Comparison of ENCODE assay signal across 1 cellular context in genomic region chr3:160399347-160400047, GRCh38.
TF ChIP-seq lines count a peak whose summit lies in the region.

Gene SMC4 (plus strand): TSS chr3:160399650. CDS start chr3:160400827, 1,177 bp downstream.

TF ChIP-seq in K562, 482 proteins besides CTCF, POLR2A, EP300 and RAD21 (continued from another document and continues in another):
- TF ChIP-seq PRDM10 (IDR thresholded peaks at IDR 0.05; ENCODE audit: partially characterized antibody) (no peak), RBM14 (IDR thresholded peaks at IDR 0.05; ENCODE audit: borderline replicate concordance, insufficient read depth, low read depth, low read length) (no peak), THRAP3 (IDR thresholded peaks at IDR 0.05; ENCODE audit: borderline replicate concordance) (no peak), ETV1 (tag; conservative IDR thresholded peaks at IDR 0.05; ENCODE audit: low read depth) (peak; percentile 58), ZNF609 (CRISPR knock-in tag; IDR thresholded peaks at IDR 0.05; ENCODE audit: borderline replicate concordance) (no peak), POLR2AphosphoS5 (IDR thresholded peaks at IDR 0.05; ENCODE audit: control insufficient read depth, insufficient read depth, low read depth, low read length) (peak; percentile 88), ZNF3 (CRISPR knock-in tag; IDR thresholded peaks at IDR 0.05) (no peak), MLLT1 (IDR thresholded peaks at IDR 0.05) (peak; percentile 33 to 85; a peak in 3 of 4 replicates), ZC3H8 (IDR thresholded peaks at IDR 0.05) (no peak), HBP1 (CRISPR knock-in tag; IDR thresholded peaks at IDR 0.05) (0 out of 2 replicates have a peak, but pooled peaks have one; percentile 4), ZNF175 (CRISPR knock-in tag; IDR thresholded peaks at IDR 0.05; ENCODE audit: low read depth) (no peak), MAFF (IDR thresholded peaks at IDR 0.05; ENCODE audit: low read length) (no peak), ARID2 (IDR thresholded peaks at IDR 0.05) (no peak), ZNF165 (CRISPR knock-in tag; IDR thresholded peaks at IDR 0.05; ENCODE audit: borderline replicate concordance) (no peak), POLR2B (IDR thresholded peaks at IDR 0.05; ENCODE audit: low read depth, partially characterized antibody) (peak; percentile 88), ZNF717 (CRISPR knock-in tag; IDR thresholded peaks at IDR 0.05) (no peak), ZNF395 (CRISPR knock-in tag; IDR thresholded peaks at IDR 0.05) (0 out of 2 replicates have a peak, but pooled peaks have one; percentile 6), PTTG1 (tag; IDR thresholded peaks at IDR 0.05; ENCODE audit: low read depth) (no peak), MCM5 (IDR thresholded peaks at IDR 0.05; ENCODE audit: low read depth) (no peak), UBTF (IDR thresholded peaks at IDR 0.05; ENCODE audit: borderline replicate concordance in 1 of 2, low read depth in 2 of 2, low read length in 2 of 2) (peak; percentile 80 to 94; a peak in 3 of 4 replicates), MGA (IDR thresholded peaks at IDR 0.05) (no peak; the same call in 1 of the 2 replicates), ZNF23 (CRISPR knock-in tag; IDR thresholded peaks at IDR 0.05) (no peak), KLF1 (tag; IDR thresholded peaks at IDR 0.05) (no peak; the same call in 1 of the 2 replicates), DDX20 (tag; IDR thresholded peaks at IDR 0.05; ENCODE audit: low read depth) (no peak), ZSCAN32 (CRISPR knock-in tag; IDR thresholded peaks at IDR 0.05) (no peak)
